ENCODE assay signal across 8 cellular contexts in the genomic region with DNA sequence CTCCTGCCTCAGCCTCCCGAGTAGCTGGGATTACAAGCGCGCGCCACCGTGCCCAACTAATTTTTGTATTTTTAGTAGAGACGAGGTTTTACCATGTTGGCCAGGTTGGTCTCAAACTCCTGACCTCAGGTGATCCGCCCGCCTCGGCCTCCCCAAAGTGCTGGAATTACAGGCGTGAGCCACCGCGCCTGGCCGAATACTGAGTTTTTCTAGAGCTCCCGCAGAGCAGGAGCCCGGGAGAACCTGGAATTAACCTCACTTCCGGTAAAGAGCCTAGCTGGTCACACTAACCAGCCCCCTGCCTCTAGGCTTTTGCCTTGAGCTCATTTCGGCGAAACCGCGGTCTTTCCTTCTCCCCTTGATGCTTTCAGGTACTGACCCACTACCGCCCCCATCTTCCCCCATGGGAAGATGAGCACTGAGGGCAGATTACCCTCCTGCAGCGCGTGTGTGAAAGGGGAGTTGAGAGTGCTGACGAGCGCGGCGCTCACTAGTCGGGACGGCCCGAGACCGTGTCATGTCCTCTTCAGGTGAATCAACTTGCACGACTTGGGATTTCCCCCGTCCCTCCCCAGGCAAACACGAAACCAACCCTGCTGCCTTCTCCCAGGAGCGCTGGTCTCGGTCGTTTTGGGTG. TPM values are rescaled to one million over a fixed set of nuclear protein-coding genes. Genes with fewer than 3 reads are reported as not detected.
DNase-seq lines count a peak whose midpoint lies in the region; ATAC-seq, FAIRE-seq and TF ChIP-seq lines count a peak whose summit lies in the region.

No MANE protein-coding gene starts in this region.

- CTCF ChIA-PET in PC-3 (lab: Charles Lee), result interaction anchor here (0.5 to 4.0 kb wide), 9 partner anchors 7 to 394 kb away, joined by 3 to 55 read pairs (median 9); no protein-coding TSS in a partner anchor

- peak overlapping the region; percentile 99 for H3K27ac Mint-ChIP-seq in activated T-helper 2 cell treated with anti-CD3 and anti-CD28 coated beads, Interferon-gamma antibody, Interleukin-2, Interleukin-4, amounts not matched to agents 10 μg/mL and 5 μg/mL and 100 μg/mL, durations not matched to agents 14 hours and 24 hours and 36 hours
- H3K27ac Mint-ChIP-seq in glutamatergic neuron (ENCODE audit: unreplicated experiment), result peak overlapping the region; percentile 55

- POLR2A ChIA-PET in PC-3 (lab: Charles Lee; ENCODE audit: unreplicated experiment), result interaction anchor here (0.6 to 2.0 kb wide), 6 partner anchors 8 to 417 kb away, joined by 3 to 51 read pairs (median 5); a partner anchor contains a TSS

- H3K36me3 Mint-ChIP-seq in activated T-helper 2 cell treated with anti-CD3 and anti-CD28 coated beads, Interferon-gamma antibody, Interleukin-2, Interleukin-4, amounts not matched to agents 10 μg/mL and 5 μg/mL and 100 μg/mL, durations not matched to agents 14 hours and 24 hours and 36 hours (ENCODE audit: low read depth), result peaks cover 29% of the 10 kb centered on the region
- H3K36me3 Mint-ChIP-seq in glutamatergic neuron (ENCODE audit: unreplicated experiment), result peaks cover 8% of the 10 kb centered on the region

- TF ChIP-seq CTCF in D721Med (IDR thresholded peaks at IDR 0.05; ENCODE audit: insufficient read depth, missing control alignments), result peak; percentile 32
- peak; percentile 29 for TF ChIP-seq CTCF in PC-3 (conservative IDR thresholded peaks at IDR 0.05; ENCODE audit: low read depth, low read length)
- TF ChIP-seq CTCF in glutamatergic neuron (IDR thresholded peaks at IDR 0.05; ENCODE audit: partially characterized antibody, unreplicated experiment), result no peak

- DNase-seq in D721Med (ENCODE audit: insufficient read length, low spot score), result no peak
- DNase-seq in HK-2 (ENCODE audit: unreplicated experiment), result peak; percentile 85
- DNase-seq in PC-3, result peak; percentile 68
- DNase-seq in activated T-helper 2 cell treated with anti-CD3 and anti-CD28 coated beads, Interferon-gamma antibody, Interleukin-2, Interleukin-4, amounts not matched to agents 10 μg/mL and 5 μg/mL and 100 μg/mL, durations not matched to agents 14 hours and 24 hours and 36 hours (ENCODE audit: low spot score), result peak; percentile 85
- DNase-seq in glutamatergic neuron, result peak; percentile 50
- DNase-seq in retina, result peak; percentile 76
- DNase-seq in NCI-H1048 (lab: John Stamatoyannopoulos, UW), result no peak

- peak overlapping the region; percentile 94 for H3K9ac ChIP-seq in PC-3 (ENCODE audit: low read length)

- peak overlapping the region; percentile 97 for H3K4me3 Mint-ChIP-seq in activated T-helper 2 cell treated with anti-CD3 and anti-CD28 coated beads, Interferon-gamma antibody, Interleukin-2, Interleukin-4, amounts not matched to agents 10 μg/mL and 5 μg/mL and 100 μg/mL, durations not matched to agents 14 hours and 24 hours and 36 hours (ENCODE audit: low read depth)
- peak overlapping the region; percentile 92 for H3K4me3 Mint-ChIP-seq in glutamatergic neuron (ENCODE audit: unreplicated experiment)

- H3K4me2 ChIP-seq in PC-3 (ENCODE audit: low read length), result peak overlapping the region; percentile 100

- H3K79me2 ChIP-seq in PC-3 (ENCODE audit: low read length), result peaks cover 7% of the 10 kb centered on the region

- no peaks in the 10 kb centered on the region for H3K9me2 ChIP-seq in PC-3 (replicated peaks; ENCODE audit: low read length)

- peaks cover 9% of the 10 kb centered on the region for H4K20me1 ChIP-seq in PC-3 (ENCODE audit: low read length)

- no peaks in the 10 kb centered on the region for H3K27me3 ChIP-seq in PC-3 (ENCODE audit: low read length)

- no peaks in the 10 kb centered on the region for H3K9me3 Mint-ChIP-seq in activated T-helper 2 cell treated with anti-CD3 and anti-CD28 coated beads, Interferon-gamma antibody, Interleukin-2, Interleukin-4, amounts not matched to agents 10 μg/mL and 5 μg/mL and 100 μg/mL, durations not matched to agents 14 hours and 24 hours and 36 hours
- H3K9me3 Mint-ChIP-seq in glutamatergic neuron (ENCODE audit: unreplicated experiment), result peaks cover 19% of the 10 kb centered on the region

- H2AFZ ChIP-seq in PC-3 (ENCODE audit: low read length), result peak overlapping the region; percentile 72

- peaks cover 29% of the 10 kb centered on the region for H3K4me1 ChIP-seq in PC-3 (ENCODE audit: insufficient read depth, low read length)

- intact Hi-C loops in PC-3 (cut with micrococcal nuclease), result loop anchor here (1.0 to 10.0 kb wide), 4 partner anchors 15 to 225 kb away; a partner anchor contains a TSS
- intact Hi-C loops in activated T-helper 2 cell treated with anti-CD3 and anti-CD28 coated beads, Interferon-gamma antibody, Interleukin-2, Interleukin-4, amounts not matched to agents 10 μg/mL and 5 μg/mL and 100 μg/mL, durations not matched to agents 14 hours and 24 hours and 36 hours (cut with micrococcal nuclease), result loop anchor here (1.0 to 10.0 kb wide), 10 partner anchors 9 to 857 kb away; a partner anchor contains a TSS

- H3K4me1 Mint-ChIP-seq in activated T-helper 2 cell treated with anti-CD3 and anti-CD28 coated beads, Interferon-gamma antibody, Interleukin-2, Interleukin-4, amounts not matched to agents 10 μg/mL and 5 μg/mL and 100 μg/mL, durations not matched to agents 14 hours and 24 hours and 36 hours (ENCODE audit: low read depth), result peaks cover 37% of the 10 kb centered on the region
- H3K4me1 Mint-ChIP-seq in glutamatergic neuron (ENCODE audit: low read depth, unreplicated experiment), result peaks cover 11% of the 10 kb centered on the region

- peaks cover 18% of the 10 kb centered on the region for H3K36me3 ChIP-seq in PC-3 (ENCODE audit: low read depth, low read length)

- peak overlapping the region; percentile 99 for H3K27ac ChIP-seq in PC-3 (ENCODE audit: low read length)

- ATAC-seq in GM19397 (IDR thresholded peaks at IDR 0.05; ENCODE audit: unreplicated experiment), result peak; percentile 27
- peak; percentile 4 for ATAC-seq in PC-3

- FAIRE-seq in D721Med (lab: Jason Lieb, UNC), result no peak

- H3K27me3 Mint-ChIP-seq in activated T-helper 2 cell treated with anti-CD3 and anti-CD28 coated beads, Interferon-gamma antibody, Interleukin-2, Interleukin-4, amounts not matched to agents 10 μg/mL and 5 μg/mL and 100 μg/mL, durations not matched to agents 14 hours and 24 hours and 36 hours (ENCODE audit: low read depth), result no peaks in the 10 kb centered on the region
- H3K27me3 Mint-ChIP-seq in glutamatergic neuron (ENCODE audit: unreplicated experiment), result peaks cover 19% of the 10 kb centered on the region

- H3F3A ChIP-seq in PC-3 (ENCODE audit: low read length, unreplicated experiment), result peaks cover 6% of the 10 kb centered on the region

- BruUV-seq in PC-3 (replicated peaks; lab: Mats Ljungman, UMichigan), result no TSS peak

- H3K4me3 ChIP-seq in PC-3 (ENCODE audit: low read length), result peak overlapping the region; percentile 86

- H3K9me3 ChIP-seq in PC-3 (ENCODE audit: low read length), result no peaks in the 10 kb centered on the region

RNA-seq across cellular contexts. Expression of a gene that starts 0.7 kb away (rescaled TPM):
- total RNA-seq in PC-3 (2014; rRNA removed) (2.4 and 3.7 TPM in 2 replicates), glutamatergic neuron (ENCODE audit: unreplicated experiment) (5.9 TPM)
- 3.6 and 4.2 TPM in 2 replicates for total RNA-seq in activated T-helper 2 cell treated with anti-CD3 and anti-CD28 coated beads, Interferon-gamma antibody, Interleukin-2, Interleukin-4, amounts not matched to agents 10 μg/mL and 5 μg/mL and 100 μg/mL, durations not matched to agents 14 hours and 24 hours and 36 hours

RNA-seq across cellular contexts. Expression of a gene that starts 1.8 kb away (rescaled TPM):
- 7.1 and 9.3 TPM in 2 replicates for total RNA-seq in PC-3 (2014; rRNA removed)
- 8.0 and 8.2 TPM in 2 replicates for total RNA-seq in activated T-helper 2 cell treated with anti-CD3 and anti-CD28 coated beads, Interferon-gamma antibody, Interleukin-2, Interleukin-4, amounts not matched to agents 10 μg/mL and 5 μg/mL and 100 μg/mL, durations not matched to agents 14 hours and 24 hours and 36 hours
- 8.2 TPM for total RNA-seq in glutamatergic neuron (ENCODE audit: unreplicated experiment)

RNA-seq across cellular contexts. Expression of a gene that starts 8.1 kb away (rescaled TPM):
- total RNA-seq in PC-3 (2014; rRNA removed) (390 and 515 TPM in 2 replicates), glutamatergic neuron (ENCODE audit: unreplicated experiment) (627 TPM)
- total RNA-seq in activated T-helper 2 cell treated with anti-CD3 and anti-CD28 coated beads, Interferon-gamma antibody, Interleukin-2, Interleukin-4, amounts not matched to agents 10 μg/mL and 5 μg/mL and 100 μg/mL, durations not matched to agents 14 hours and 24 hours and 36 hours, result 1,712 and 1,733 TPM in 2 replicates

RNA-seq across cellular contexts. Expression of a gene that starts 10.2 kb away (rescaled TPM):
- 207 and 211 TPM in 2 replicates for total RNA-seq in PC-3 (2014; rRNA removed)
- 19.4 and 21.5 TPM in 2 replicates for total RNA-seq in activated T-helper 2 cell treated with anti-CD3 and anti-CD28 coated beads, Interferon-gamma antibody, Interleukin-2, Interleukin-4, amounts not matched to agents 10 μg/mL and 5 μg/mL and 100 μg/mL, durations not matched to agents 14 hours and 24 hours and 36 hours
- total RNA-seq in glutamatergic neuron (ENCODE audit: unreplicated experiment), result 54.3 TPM

RNA-seq across cellular contexts. Expression of a gene that starts 16.0 kb away (rescaled TPM):
- total RNA-seq in PC-3 (2014; rRNA removed) (81.5 and 104 TPM in 2 replicates), glutamatergic neuron (ENCODE audit: unreplicated experiment) (373 TPM)
- total RNA-seq in activated T-helper 2 cell treated with anti-CD3 and anti-CD28 coated beads, Interferon-gamma antibody, Interleukin-2, Interleukin-4, amounts not matched to agents 10 μg/mL and 5 μg/mL and 100 μg/mL, durations not matched to agents 14 hours and 24 hours and 36 hours, result 125 and 129 TPM in 2 replicates

Comparison
In these comparisons a context has a peak if more than half of its experiments do, and no peak if none do; other contexts are left out.
1. DNase-seq: peak in HK-2 (single experiment), PC-3 (single experiment), activated T-helper 2 cell treated with anti-CD3 and anti-CD28 coated beads, Interferon-gamma antibody, Interleukin-2, Interleukin-4, amounts not matched to agents 10 μg/mL and 5 μg/mL and 100 μg/mL, durations not matched to agents 14 hours and 24 hours and 36 hours (single experiment), glutamatergic neuron (single experiment) and retina (single experiment); none in D721Med (single experiment) and NCI-H1048 (single experiment).